In genomic region chr15:95760508-95760907, GRCh38 we compare ENCODE assay signal across 13 cellular contexts.
DNase-seq lines count a peak whose midpoint lies in the region; ATAC-seq and TF ChIP-seq lines count a peak whose summit lies in the region.
"Had no signal": no experiment of that assay in that cellular context is flagged by ENCODE, and none has a peak within 500 bp of the region (broad histone marks: within the 10 kb centered on the region; RNA-seq: fewer than 3 reads in every experiment).

No MANE protein-coding gene starts in this region.

- WGBS in adrenal gland, 4 donors: 15 to 35% (median 27%) methylated on average over 5 of the region's 5 CpGs

- no peaks in the 10 kb centered on the region for H3K36me3 ChIP-seq in adrenal gland (replicated peaks in 1 of 2)

- no peaks in the 10 kb centered on the region for H3K9me3 ChIP-seq in adrenal gland (replicated peaks in 1 of 3)

- no peak for TF ChIP-seq POLR2A in adrenal gland (IDR thresholded peaks at IDR 0.05)

- peak; percentile 39 for ATAC-seq in HG02759 (IDR thresholded peaks at IDR 0.05; ENCODE audit: unreplicated experiment)
- ATAC-seq in GM21717 (IDR thresholded peaks at IDR 0.05; ENCODE audit: unreplicated experiment): no peak
- ATAC-seq in GM19463 (IDR thresholded peaks at IDR 0.05; ENCODE audit: unreplicated experiment): no peak

- no peaks in the 10 kb centered on the region for H3K27me3 ChIP-seq in adrenal gland

- no peak overlapping the region for H3K4me3 ChIP-seq in adrenal gland
- H3K4me3 ChIP-seq: lung had no signal

- no peak overlapping the region for H3K27ac ChIP-seq in adrenal gland

- intact Hi-C loops in adrenal gland (cut with DNase I): no loop called here

- DNase-seq in CMK (ENCODE audit: low read depth) (peak; percentile 37), adrenal gland (peak in 6 of 7 donors; percentile 23 to 56 (median 38)), islet precursor cell (peak; percentile 87), DMS79 treated with DMSO at 0.1 percent for 48 hours (lab: John Stamatoyannopoulos, UW) (no peak)
- no peak for DNase-seq in activated T-cell treated with anti-CD3 and anti-CD28 coated beads, Interleukin-2, amount 50 U/mL, for 1 hour
- DNase-seq: activated CD4-positive, alpha-beta T cell treated with anti-CD3 and anti-CD28 coated beads, Interleukin-2, amount 10 ng/mL, durations not matched to agents 24 days and 14 days; CD4-positive, alpha-beta T cell; NCI-H2081; RPMI8226 had no signal

- H3K4me1 ChIP-seq in adrenal gland (replicated peaks in 1 of 2): no peaks in the 10 kb centered on the region

- TF ChIP-seq CTCF in adrenal gland (IDR thresholded peaks at IDR 0.05): no peak

Comparison
In these comparisons a context has a peak if more than half of its experiments do, and no peak if none do; other contexts are left out.
1. DNase-seq: peak in CMK (single experiment), adrenal gland (6 of 7) and islet precursor cell (single experiment); none in activated T-cell treated with anti-CD3 and anti-CD28 coated beads, Interleukin-2, amount 50 U/mL, for 1 hour (single experiment) and DMS79 treated with DMSO at 0.1 percent for 48 hours (single experiment).